ENCODE assay signal across 1 cellular context in the genomic region with DNA sequence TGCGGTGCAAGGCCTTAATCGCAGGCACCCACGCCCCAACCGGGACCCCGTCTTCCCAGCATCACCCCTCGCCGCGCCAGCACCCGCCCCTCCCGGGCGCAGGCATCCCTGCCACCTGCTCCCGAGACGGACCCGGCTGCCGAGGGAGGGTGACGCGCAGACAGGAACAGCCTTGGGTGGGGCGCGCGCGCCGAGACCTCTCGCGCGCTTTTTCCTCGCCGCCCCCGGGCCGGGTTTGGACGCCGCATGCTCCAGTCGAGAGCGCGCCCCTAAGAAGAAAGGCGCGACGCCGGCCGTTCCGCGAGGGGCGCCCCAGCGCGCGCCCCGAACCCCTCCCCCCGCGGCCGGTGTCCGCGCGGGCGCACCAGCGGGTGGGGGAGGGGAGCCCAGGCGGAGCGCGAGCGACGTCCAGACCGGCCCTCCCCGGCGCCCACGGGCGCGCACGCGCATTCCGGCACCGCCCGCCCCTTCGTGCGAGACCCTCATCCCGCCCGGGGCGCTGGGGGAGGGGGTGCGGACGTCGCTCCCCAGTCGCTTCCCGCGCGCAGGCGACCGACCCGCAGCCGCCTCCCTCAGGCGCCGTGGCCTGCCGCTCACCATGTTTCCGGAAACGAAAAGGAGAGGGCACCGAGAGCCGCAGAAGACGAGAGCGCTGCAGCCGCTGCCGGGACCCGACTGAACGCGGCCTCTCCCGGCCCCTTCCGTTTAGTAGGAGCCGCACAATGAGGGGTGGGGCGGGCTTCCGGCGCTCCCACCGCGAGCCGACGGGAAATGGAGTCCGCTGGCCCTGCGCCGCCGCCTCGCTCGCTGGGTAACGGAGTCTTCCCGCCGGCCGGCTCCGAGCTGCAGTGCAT.
TF ChIP-seq lines count a peak whose summit lies in the region.

A gene (minus strand): TSS at position 681 of the 854 bp plus-strand sequence. CDS start 81 bp downstream, at position 600.

TF ChIP-seq in HEK293, 187 proteins besides CTCF, POLR2A, EP300 and RAD21 (continued from another document and continues in another):
- TF ChIP-seq, protein P1, sequence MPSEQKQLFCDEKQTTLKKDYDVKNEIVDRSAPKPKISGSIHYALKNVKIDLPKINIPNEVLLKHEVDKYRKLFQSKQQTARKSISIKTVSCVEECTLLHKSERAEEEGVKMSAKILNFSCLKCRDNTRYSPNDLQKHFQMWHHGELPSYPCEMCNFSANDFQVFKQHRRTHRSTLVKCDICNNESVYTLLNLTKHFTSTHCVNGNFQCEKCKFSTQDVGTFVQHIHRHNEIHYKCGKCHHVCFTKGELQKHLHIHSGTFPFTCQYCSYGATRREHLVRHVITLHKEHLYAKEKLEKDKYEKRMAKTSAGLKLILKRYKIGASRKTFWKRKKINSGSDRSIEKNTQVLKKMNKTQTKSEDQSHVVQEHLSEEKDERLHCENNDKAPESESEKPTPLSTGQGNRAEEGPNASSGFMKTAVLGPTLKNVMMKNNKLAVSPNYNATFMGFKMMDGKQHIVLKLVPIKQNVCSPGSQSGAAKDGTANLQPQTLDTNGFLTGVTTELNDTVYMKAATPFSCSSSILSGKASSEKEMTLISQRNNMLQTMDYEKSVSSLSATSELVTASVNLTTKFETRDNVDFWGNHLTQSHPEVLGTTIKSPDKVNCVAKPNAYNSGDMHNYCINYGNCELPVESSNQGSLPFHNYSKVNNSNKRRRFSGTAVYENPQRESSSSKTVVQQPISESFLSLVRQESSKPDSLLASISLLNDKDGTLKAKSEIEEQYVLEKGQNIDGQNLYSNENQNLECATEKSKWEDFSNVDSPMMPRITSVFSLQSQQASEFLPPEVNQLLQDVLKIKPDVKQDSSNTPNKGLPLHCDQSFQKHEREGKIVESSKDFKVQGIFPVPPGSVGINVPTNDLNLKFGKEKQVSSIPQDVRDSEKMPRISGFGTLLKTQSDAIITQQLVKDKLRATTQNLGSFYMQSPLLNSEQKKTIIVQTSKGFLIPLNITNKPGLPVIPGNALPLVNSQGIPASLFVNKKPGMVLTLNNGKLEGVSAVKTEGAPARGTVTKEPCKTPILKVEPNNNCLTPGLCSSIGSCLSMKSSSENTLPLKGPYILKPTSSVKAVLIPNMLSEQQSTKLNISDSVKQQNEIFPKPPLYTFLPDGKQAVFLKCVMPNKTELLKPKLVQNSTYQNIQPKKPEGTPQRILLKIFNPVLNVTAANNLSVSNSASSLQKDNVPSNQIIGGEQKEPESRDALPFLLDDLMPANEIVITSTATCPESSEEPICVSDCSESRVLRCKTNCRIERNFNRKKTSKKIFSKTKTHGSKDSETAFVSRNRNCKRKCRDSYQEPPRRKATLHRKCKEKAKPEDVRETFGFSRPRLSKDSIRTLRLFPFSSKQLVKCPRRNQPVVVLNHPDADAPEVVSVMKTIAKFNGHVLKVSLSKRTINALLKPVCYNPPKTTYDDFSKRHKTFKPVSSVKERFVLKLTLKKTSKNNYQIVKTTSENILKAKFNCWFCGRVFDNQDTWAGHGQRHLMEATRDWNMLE (tag by site-specific recombination; conservative IDR thresholded peaks at IDR 0.05; ENCODE audit: low read depth) = 0 out of 2 replicates have a peak, but pooled peaks have one; percentile 16
- TF ChIP-seq ZFHX2 (tag by site-specific recombination; conservative IDR thresholded peaks at IDR 0.05) (no peak), ZNF10 (tag by site-specific recombination; IDR thresholded peaks at IDR 0.05) (peak; percentile 25; the same call in 1 of the 2 replicates), ZNF530 (tag by site-specific recombination; IDR thresholded peaks at IDR 0.05; ENCODE audit: low read depth) (no peak), MEIS1 (CRISPR knock-in tag; IDR thresholded peaks at IDR 0.05; ENCODE audit: borderline replicate concordance) (peak; percentile 28; the same call in 1 of the 2 replicates), FEZF1 (tag by site-specific recombination; IDR thresholded peaks at IDR 0.05) (no peak), ZNF658 (tag by site-specific recombination; IDR thresholded peaks at IDR 0.05) (no peak), KLF9 (tag by site-specific recombination; IDR thresholded peaks at IDR 0.05; ENCODE audit: low read depth) (peak; percentile 76), GLI2 (tag by site-specific recombination; IDR thresholded peaks at IDR 0.05; ENCODE audit: borderline replicate concordance, low read depth) (no peak), ZNF169 (tag by site-specific recombination; IDR thresholded peaks at IDR 0.05) (no peak), ZNF843 (tag by site-specific recombination; IDR thresholded peaks at IDR 0.05) (peak; percentile 56; the same call in 1 of the 2 replicates), ZNF510 (tag by site-specific recombination; IDR thresholded peaks at IDR 0.05; ENCODE audit: insufficient replicate concordance) (no peak), SETDB1 (IDR thresholded peaks at IDR 0.05; ENCODE audit: insufficient read length, low read length) (no peak), SP2 (tag by site-specific recombination; IDR thresholded peaks at IDR 0.05) (peak; percentile 89), GLI4 (tag by site-specific recombination; IDR thresholded peaks at IDR 0.05) (no peak), TRIM28 (IDR thresholded peaks at IDR 0.05; ENCODE audit: borderline replicate concordance, low read length) (no peak), ZNF391 (tag by site-specific recombination; IDR thresholded peaks at IDR 0.05; ENCODE audit: borderline replicate concordance, low read depth) (no peak), ZNF223 (tag by site-specific recombination; IDR thresholded peaks at IDR 0.05) (no peak), MZF1 (tag by site-specific recombination; IDR thresholded peaks at IDR 0.05; ENCODE audit: borderline replicate concordance) (no peak), WT1 (tag by site-specific recombination; IDR thresholded peaks at IDR 0.05) (no peak), ZBTB8A (tag by site-specific recombination; IDR thresholded peaks at IDR 0.05) (0 out of 2 replicates have a peak, but pooled peaks have one; percentile 32), ZBTB21 (tag by site-specific recombination; IDR thresholded peaks at IDR 0.05) (no peak), ZNF514 (tag by site-specific recombination; IDR thresholded peaks at IDR 0.05) (no peak), ZNF416 (tag by site-specific recombination; IDR thresholded peaks at IDR 0.05) (no peak), ZNF776 (tag by site-specific recombination; IDR thresholded peaks at IDR 0.05; ENCODE audit: borderline replicate concordance) (no peak), ZNF792 (tag by site-specific recombination; IDR thresholded peaks at IDR 0.05) (no peak), GLIS1 (tag by site-specific recombination; IDR thresholded peaks at IDR 0.05) (0 out of 2 replicates have a peak, but pooled peaks have one; percentile 6)
- TF ChIP-seq, protein P2, sequence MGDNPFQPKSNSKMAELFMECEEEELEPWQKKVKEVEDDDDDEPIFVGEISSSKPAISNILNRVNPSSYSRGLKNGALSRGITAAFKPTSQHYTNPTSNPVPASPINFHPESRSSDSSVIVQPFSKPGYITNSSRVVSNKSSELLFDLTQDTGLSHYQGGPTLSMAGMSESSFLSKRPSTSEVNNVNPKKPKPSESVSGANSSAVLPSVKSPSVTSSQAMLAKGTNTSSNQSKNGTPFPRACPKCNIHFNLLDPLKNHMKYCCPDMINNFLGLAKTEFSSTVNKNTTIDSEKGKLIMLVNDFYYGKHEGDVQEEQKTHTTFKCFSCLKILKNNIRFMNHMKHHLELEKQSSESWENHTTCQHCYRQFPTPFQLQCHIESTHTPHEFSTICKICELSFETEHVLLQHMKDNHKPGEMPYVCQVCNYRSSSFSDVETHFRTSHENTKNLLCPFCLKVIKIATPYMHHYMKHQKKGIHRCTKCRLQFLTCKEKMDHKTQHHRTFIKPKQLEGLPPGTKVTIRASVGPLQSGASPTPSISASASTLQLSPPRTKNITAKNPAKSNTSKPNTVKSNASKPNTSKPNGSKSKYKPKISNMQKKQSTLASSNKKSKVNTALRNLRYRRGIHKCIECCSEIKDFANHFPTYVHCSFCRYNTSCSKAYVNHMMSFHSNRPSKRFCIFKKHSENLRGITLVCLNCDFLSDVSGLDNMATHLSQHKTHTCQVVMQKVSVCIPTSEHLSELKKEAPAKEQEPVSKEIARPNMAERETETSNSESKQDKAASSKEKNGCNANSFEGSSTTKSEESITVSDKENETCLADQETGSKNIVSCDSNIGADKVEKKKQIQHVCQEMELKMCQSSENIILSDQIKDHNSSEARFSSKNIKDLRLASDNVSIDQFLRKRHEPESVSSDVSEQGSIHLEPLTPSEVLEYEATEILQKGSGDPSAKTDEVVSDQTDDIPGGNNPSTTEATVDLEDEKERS (tag by site-specific recombination; IDR thresholded peaks at IDR 0.05) = no peak
- TF ChIP-seq, protein P3, sequence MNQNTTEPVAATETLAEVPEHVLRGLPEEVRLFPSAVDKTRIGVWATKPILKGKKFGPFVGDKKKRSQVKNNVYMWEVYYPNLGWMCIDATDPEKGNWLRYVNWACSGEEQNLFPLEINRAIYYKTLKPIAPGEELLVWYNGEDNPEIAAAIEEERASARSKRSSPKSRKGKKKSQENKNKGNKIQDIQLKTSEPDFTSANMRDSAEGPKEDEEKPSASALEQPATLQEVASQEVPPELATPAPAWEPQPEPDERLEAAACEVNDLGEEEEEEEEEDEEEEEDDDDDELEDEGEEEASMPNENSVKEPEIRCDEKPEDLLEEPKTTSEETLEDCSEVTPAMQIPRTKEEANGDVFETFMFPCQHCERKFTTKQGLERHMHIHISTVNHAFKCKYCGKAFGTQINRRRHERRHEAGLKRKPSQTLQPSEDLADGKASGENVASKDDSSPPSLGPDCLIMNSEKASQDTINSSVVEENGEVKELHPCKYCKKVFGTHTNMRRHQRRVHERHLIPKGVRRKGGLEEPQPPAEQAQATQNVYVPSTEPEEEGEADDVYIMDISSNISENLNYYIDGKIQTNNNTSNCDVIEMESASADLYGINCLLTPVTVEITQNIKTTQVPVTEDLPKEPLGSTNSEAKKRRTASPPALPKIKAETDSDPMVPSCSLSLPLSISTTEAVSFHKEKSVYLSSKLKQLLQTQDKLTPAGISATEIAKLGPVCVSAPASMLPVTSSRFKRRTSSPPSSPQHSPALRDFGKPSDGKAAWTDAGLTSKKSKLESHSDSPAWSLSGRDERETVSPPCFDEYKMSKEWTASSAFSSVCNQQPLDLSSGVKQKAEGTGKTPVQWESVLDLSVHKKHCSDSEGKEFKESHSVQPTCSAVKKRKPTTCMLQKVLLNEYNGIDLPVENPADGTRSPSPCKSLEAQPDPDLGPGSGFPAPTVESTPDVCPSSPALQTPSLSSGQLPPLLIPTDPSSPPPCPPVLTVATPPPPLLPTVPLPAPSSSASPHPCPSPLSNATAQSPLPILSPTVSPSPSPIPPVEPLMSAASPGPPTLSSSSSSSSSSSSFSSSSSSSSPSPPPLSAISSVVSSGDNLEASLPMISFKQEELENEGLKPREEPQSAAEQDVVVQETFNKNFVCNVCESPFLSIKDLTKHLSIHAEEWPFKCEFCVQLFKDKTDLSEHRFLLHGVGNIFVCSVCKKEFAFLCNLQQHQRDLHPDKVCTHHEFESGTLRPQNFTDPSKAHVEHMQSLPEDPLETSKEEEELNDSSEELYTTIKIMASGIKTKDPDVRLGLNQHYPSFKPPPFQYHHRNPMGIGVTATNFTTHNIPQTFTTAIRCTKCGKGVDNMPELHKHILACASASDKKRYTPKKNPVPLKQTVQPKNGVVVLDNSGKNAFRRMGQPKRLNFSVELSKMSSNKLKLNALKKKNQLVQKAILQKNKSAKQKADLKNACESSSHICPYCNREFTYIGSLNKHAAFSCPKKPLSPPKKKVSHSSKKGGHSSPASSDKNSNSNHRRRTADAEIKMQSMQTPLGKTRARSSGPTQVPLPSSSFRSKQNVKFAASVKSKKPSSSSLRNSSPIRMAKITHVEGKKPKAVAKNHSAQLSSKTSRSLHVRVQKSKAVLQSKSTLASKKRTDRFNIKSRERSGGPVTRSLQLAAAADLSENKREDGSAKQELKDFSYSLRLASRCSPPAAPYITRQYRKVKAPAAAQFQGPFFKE (tag by site-specific recombination; IDR thresholded peaks at IDR 0.05; ENCODE audit: borderline replicate concordance) = no peak
- TF ChIP-seq, protein P4, sequence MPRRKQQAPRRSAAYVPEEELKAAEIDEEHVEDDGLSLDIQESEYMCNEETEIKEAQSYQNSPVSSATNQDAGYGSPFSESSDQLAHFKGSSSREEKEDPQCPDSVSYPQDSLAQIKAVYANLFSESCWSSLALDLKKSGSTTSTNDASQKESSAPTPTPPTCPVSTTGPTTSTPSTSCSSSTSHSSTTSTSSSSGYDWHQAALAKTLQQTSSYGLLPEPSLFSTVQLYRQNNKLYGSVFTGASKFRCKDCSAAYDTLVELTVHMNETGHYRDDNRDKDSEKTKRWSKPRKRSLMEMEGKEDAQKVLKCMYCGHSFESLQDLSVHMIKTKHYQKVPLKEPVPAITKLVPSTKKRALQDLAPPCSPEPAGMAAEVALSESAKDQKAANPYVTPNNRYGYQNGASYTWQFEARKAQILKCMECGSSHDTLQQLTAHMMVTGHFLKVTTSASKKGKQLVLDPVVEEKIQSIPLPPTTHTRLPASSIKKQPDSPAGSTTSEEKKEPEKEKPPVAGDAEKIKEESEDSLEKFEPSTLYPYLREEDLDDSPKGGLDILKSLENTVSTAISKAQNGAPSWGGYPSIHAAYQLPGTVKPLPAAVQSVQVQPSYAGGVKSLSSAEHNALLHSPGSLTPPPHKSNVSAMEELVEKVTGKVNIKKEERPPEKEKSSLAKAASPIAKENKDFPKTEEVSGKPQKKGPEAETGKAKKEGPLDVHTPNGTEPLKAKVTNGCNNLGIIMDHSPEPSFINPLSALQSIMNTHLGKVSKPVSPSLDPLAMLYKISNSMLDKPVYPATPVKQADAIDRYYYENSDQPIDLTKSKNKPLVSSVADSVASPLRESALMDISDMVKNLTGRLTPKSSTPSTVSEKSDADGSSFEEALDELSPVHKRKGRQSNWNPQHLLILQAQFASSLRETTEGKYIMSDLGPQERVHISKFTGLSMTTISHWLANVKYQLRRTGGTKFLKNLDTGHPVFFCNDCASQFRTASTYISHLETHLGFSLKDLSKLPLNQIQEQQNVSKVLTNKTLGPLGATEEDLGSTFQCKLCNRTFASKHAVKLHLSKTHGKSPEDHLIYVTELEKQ (tag by site-specific recombination; IDR thresholded peaks at IDR 0.05; ENCODE audit: borderline replicate concordance) = no peak
- TF ChIP-seq, protein P5, sequence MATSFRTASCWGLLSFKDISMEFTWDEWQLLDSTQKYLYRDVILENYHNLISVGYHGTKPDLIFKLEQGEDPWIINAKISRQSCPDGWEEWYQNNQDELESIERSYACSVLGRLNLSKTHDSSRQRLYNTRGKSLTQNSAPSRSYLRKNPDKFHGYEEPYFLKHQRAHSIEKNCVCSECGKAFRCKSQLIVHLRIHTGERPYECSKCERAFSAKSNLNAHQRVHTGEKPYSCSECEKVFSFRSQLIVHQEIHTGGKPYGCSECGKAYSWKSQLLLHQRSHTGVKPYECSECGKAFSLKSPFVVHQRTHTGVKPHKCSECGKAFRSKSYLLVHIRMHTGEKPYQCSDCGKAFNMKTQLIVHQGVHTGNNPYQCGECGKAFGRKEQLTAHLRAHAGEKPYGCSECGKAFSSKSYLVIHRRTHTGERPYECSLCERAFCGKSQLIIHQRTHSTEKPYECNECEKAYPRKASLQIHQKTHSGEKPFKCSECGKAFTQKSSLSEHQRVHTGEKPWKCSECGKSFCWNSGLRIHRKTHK (tag by site-specific recombination; IDR thresholded peaks at IDR 0.05) = no peak
- TF ChIP-seq, protein P6, sequence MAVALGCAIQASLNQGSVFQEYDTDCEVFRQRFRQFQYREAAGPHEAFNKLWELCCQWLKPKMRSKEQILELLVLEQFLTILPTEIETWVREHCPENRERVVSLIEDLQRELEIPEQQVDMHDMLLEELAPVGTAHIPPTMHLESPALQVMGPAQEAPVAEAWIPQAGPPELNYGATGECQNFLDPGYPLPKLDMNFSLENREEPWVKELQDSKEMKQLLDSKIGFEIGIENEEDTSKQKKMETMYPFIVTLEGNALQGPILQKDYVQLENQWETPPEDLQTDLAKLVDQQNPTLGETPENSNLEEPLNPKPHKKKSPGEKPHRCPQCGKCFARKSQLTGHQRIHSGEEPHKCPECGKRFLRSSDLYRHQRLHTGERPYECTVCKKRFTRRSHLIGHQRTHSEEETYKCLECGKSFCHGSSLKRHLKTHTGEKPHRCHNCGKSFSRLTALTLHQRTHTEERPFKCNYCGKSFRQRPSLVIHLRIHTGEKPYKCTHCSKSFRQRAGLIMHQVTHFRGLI (tag by site-specific recombination; IDR thresholded peaks at IDR 0.05) = peak; percentile 36; the same call in 1 of the 2 replicates
